Comparison of ENCODE assay signal across 11 cellular contexts in the genomic region with DNA sequence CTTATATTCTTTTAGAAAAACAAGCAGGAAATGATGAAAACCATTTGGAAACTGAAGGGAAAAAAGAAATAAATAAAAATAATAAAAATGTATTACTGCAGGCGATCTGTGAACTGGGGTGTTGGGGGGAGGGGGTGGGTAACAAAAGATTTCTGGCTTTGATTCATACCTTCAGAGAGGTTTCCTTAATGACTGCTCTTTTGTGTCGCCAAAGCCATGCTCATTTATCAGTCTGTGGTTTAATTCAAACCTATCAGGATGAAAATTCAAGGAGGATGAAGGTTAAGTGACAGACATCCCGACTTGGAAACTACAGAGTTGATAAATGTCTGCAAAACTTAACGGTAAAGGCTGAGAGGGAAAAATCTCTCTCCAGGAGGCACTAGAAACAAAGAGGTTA.
"Had no signal": no experiment of that assay in that cellular context is flagged by ENCODE, and none has a peak within 500 bp of the region (broad histone marks: within the 10 kb centered on the region; RNA-seq: fewer than 3 reads in every experiment).

No MANE protein-coding gene starts in this region.

- H3K9me3 ChIP-seq: breast epithelium, heart left ventricle, lower lobe of right lung, pancreas, tibial artery had no signal

- H3K4me3 ChIP-seq: breast epithelium, heart left ventricle, lower lobe of right lung, pancreas, tibial artery had no signal

- H3K27me3 ChIP-seq: breast epithelium, heart left ventricle, pancreas, tibial artery had no signal

- H3K4me1 ChIP-seq: breast epithelium, heart left ventricle, lower lobe of right lung, pancreas had no signal

- H3K27ac ChIP-seq: breast epithelium, heart left ventricle, lower lobe of right lung, pancreas, tibial artery had no signal

- H3K36me3 ChIP-seq: breast epithelium, heart left ventricle, lower lobe of right lung, pancreas, tibial artery had no signal

- DNase-seq: activated CD4-positive, alpha-beta T cell treated with anti-CD3 and anti-CD28 coated beads, Interleukin-2, amount 50 U/mL, for 1 hour; activated CD8-positive, alpha-beta memory T cell treated with anti-CD3 and anti-CD28 coated beads for 24 hours; activated naive CD8-positive, alpha-beta T cell treated with anti-CD3 and anti-CD28 coated beads for 36 hours; heart left ventricle; left cardiac atrium; lower lobe of right lung; pancreas; stimulated activated naive B cell treated with anti-CD40 and anti-IgM and Interleukin-4, amounts not matched to agents 10 μg/mL and 1 μg/mL and 100 μg/mL, for 72 hours; T1000; tibial artery had no signal
